Comparison of ENCODE assay signal across 17 cellular contexts in the genomic region with DNA sequence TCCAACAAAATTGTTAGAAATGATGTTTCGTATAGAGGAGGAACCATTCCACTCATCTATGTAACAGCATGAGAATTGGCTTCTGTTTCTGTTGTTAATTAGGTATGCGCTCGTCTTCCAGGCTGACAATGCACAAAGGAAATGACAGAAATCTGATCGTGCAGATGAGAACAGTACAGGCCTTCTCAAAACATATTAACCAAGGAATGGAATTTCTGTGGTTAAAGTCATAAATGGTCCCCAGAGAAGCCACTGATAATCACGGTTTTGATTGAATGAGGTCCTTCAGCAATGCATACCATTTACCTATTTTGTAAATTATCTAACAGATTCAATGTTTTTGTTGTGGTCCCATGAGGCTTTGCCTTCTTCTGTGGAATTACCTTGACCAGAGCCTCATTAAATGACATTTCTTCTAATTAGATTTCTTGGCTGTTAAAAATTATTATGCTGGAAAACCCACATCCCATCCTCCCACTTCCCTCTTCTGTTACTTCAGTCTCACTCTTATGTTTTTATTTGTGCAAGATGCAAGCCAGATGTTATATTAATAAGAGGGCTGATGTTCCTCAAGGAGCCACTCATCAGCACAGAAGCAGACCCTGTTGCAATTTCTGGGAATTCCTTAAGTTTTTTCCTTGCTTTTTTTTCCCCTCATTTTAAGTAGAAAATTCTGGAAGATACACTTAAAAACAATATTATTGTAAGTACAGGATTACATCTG.
DNase-seq lines count a peak whose midpoint lies in the region; ATAC-seq and TF ChIP-seq lines count a peak whose summit lies in the region.
"Had no signal": no experiment of that assay in that cellular context is flagged by ENCODE, and none has a peak within 500 bp of the region (broad histone marks: within the 10 kb centered on the region; RNA-seq: fewer than 3 reads in every experiment).

No MANE protein-coding gene starts in this region.

- H3K36me3 Mint-ChIP-seq in CD8-positive, alpha-beta memory T cell = no peaks in the 10 kb centered on the region
- no peaks in the 10 kb centered on the region for H3K36me3 Mint-ChIP-seq in GM23338 (ENCODE audit: low read depth)

- no peak overlapping the region for H3K9ac ChIP-seq in mammary epithelial cell (ENCODE audit: insufficient read depth, low read length)

- H3K4me2 ChIP-seq in mammary epithelial cell (ENCODE audit: insufficient read depth, low read depth, low read length) (peak overlapping the region; percentile 56), GM23338 (no peak overlapping the region)
- H3K4me2 ChIP-seq: A549 had no signal

- dilution Hi-C loops in mammary epithelial cell (cut with HindIII; ENCODE audit: low sequenced_read_pairs) = no loop called here

- TF ChIP-seq POLR2A in breast epithelium (IDR thresholded peaks at IDR 0.05) = no peak

- no peaks in the 10 kb centered on the region for H3F3A ChIP-seq in GM23338 (replicated peaks; ENCODE audit: low read depth)

- no peaks in the 10 kb centered on the region for H4K20me1 ChIP-seq in mammary epithelial cell (ENCODE audit: insufficient read depth, low read length)
- no peaks in the 10 kb centered on the region for H4K20me1 ChIP-seq in GM23338 (replicated peaks; ENCODE audit: insufficient read depth)

- H3K36me3 ChIP-seq in mammary epithelial cell (ENCODE audit: insufficient read depth, low read length) (no peaks in the 10 kb centered on the region), breast epithelium (no peaks in the 10 kb centered on the region), GM23338 (ENCODE audit: insufficient read depth) (no peaks in the 10 kb centered on the region)
- no peaks in the 10 kb centered on the region for H3K36me3 ChIP-seq in CD8-positive, alpha-beta memory T cell (ENCODE audit: insufficient read depth, low read length)
- H3K36me3 ChIP-seq: left ventricle myocardium inferior had no signal

- DNase-seq in mammary epithelial cell (peak; percentile 6), breast epithelium (ENCODE audit: low spot score in 2 of 2) (no peak), RPMI7951 (ENCODE audit: low read depth) (peak; percentile 75), fibroblast of villous mesenchyme (ENCODE audit: low read depth) (peak; percentile 77), GM23338 (ENCODE audit: low spot score) (no peak)
- DNase-seq in CD8-positive, alpha-beta memory T cell = no peak
- no peak for DNase-seq in stimulated activated naive CD4-positive, alpha-beta T cell (lab: John Stamatoyannopoulos, UW)
- DNase-seq: activated CD4-positive, alpha-beta memory T cell treated with anti-CD3 and anti-CD28 coated beads, Interleukin-2, amount 10 ng/mL, durations not matched to agents 7 days and 5 days; amniotic stem cell; H7; left ventricle myocardium inferior; NCI-H1092; NCI-H446; stimulated activated CD4-positive, alpha-beta T cell treated with anti-CD3 and anti-CD28 coated beads, Interleukin-15, amount 100 ng/mL, for 24 hours; substantia nigra had no signal

- ATAC-seq in HG03378 (IDR thresholded peaks at IDR 0.05; ENCODE audit: unreplicated experiment) (no peak), GM23338 (no peak)
- ATAC-seq: A549 had no signal

- H3K27me3 ChIP-seq in mammary epithelial cell (ENCODE audit: insufficient read depth, low read length) = no peaks in the 10 kb centered on the region
- H3K27me3 ChIP-seq in breast epithelium = no peaks in the 10 kb centered on the region
- H3K27me3 ChIP-seq in CD8-positive, alpha-beta memory T cell (ENCODE audit: insufficient read depth, low read length, poor library complexity, severe bottlenecking) = no peaks in the 10 kb centered on the region
- no peaks in the 10 kb centered on the region for H3K27me3 ChIP-seq in GM23338 (ENCODE audit: insufficient read depth)

- H3K4me1 ChIP-seq in mammary epithelial cell (ENCODE audit: insufficient read depth, low read length) = no peaks in the 10 kb centered on the region
- H3K4me1 ChIP-seq in breast epithelium = no peaks in the 10 kb centered on the region
- H3K4me1 ChIP-seq in CD8-positive, alpha-beta memory T cell (ENCODE audit: insufficient read depth, low read length) = no peaks in the 10 kb centered on the region
- H3K4me1 ChIP-seq in GM23338 (ENCODE audit: insufficient read depth) = no peaks in the 10 kb centered on the region
- H3K4me1 ChIP-seq: A549, left ventricle myocardium inferior had no signal

- BruUV-seq in mammary epithelial cell (replicated peaks; lab: Mats Ljungman, UMichigan) = no TSS peak

- no peaks in the 10 kb centered on the region for H3K79me2 ChIP-seq in mammary epithelial cell (ENCODE audit: insufficient read depth, low read length)
- H3K79me2 ChIP-seq in GM23338 (replicated peaks; ENCODE audit: insufficient read depth) = no peaks in the 10 kb centered on the region

- H2AFZ ChIP-seq in mammary epithelial cell (ENCODE audit: low read depth, low read length) = peak overlapping the region; percentile 27
- H2AFZ ChIP-seq in GM23338 = no peak overlapping the region

- intact Hi-C loops in mammary epithelial cell (cut with micrococcal nuclease) = no loop called here
- intact Hi-C loops in breast epithelium (cut with DNase I; ENCODE audit: low total_unique reads) = no loop called here

- CTCF ChIA-PET in mammary epithelial cell (lab: Charles Lee; ENCODE audit: low non-redundant PET) = no interaction called here
- CTCF ChIA-PET in CD8-positive, alpha-beta memory T cell (lab: Charles Lee) = no interaction called here

- TF ChIP-seq CTCF in mammary epithelial cell (conservative IDR thresholded peaks at IDR 0.05 in 1 of 2, IDR thresholded peaks at IDR 0.05 in 1 of 2; ENCODE audit: extremely low read depth in 1 of 2, insufficient read depth in 1 of 2, low read depth in 1 of 2, low read length in 2 of 2) (no peak), breast epithelium (IDR thresholded peaks at IDR 0.05) (no peak), fibroblast of villous mesenchyme (IDR thresholded peaks at IDR 0.05; ENCODE audit: insufficient read depth, low read depth, low read length) (no peak), GM23338 (conservative IDR thresholded peaks at IDR 0.05; ENCODE audit: low read depth in 2 of 2) (no peak)

- H3K27ac Mint-ChIP-seq in CD8-positive, alpha-beta memory T cell = no peak overlapping the region
- H3K27ac Mint-ChIP-seq in GM23338 = no peak overlapping the region
- H3K27ac Mint-ChIP-seq: activated CD4-positive, alpha-beta memory T cell treated with anti-CD3 and anti-CD28 coated beads, Interleukin-2, amount 10 ng/mL, durations not matched to agents 7 days and 5 days had no signal

- H3K27me3 Mint-ChIP-seq in CD8-positive, alpha-beta memory T cell = no peaks in the 10 kb centered on the region
- H3K27me3 Mint-ChIP-seq in GM23338 (ENCODE audit: insufficient read depth, low read depth, poor library complexity) = peaks cover 6% of the 10 kb centered on the region
- H3K27me3 Mint-ChIP-seq: activated CD4-positive, alpha-beta memory T cell treated with anti-CD3 and anti-CD28 coated beads, Interleukin-2, amount 10 ng/mL, durations not matched to agents 7 days and 5 days had no signal

- H3K9me3 ChIP-seq in mammary epithelial cell (replicated peaks; ENCODE audit: insufficient read depth, low read length) (no peaks in the 10 kb centered on the region), breast epithelium (no peaks in the 10 kb centered on the region)
- H3K9me3 ChIP-seq in CD8-positive, alpha-beta memory T cell (ENCODE audit: low read length) = no peaks in the 10 kb centered on the region
- H3K9me3 ChIP-seq: A549 had no signal

- WGBS in mammary epithelial cell (ENCODE audit: low coverage, missing lambda C conversion rate) = 0% methylated on average over 5 of the region's 5 CpGs

- POLR2A ChIA-PET in CD8-positive, alpha-beta memory T cell (lab: Charles Lee) = no interaction called here

- H3K9me2 ChIP-seq in GM23338 (ENCODE audit: insufficient read depth) = peaks cover 5% of the 10 kb centered on the region; the same call in 1 of the 2 replicates

- H3K4me1 Mint-ChIP-seq in CD8-positive, alpha-beta memory T cell = no peaks in the 10 kb centered on the region
- H3K4me1 Mint-ChIP-seq in GM23338 = no peaks in the 10 kb centered on the region
- H3K4me1 Mint-ChIP-seq: activated CD4-positive, alpha-beta memory T cell treated with anti-CD3 and anti-CD28 coated beads, Interleukin-2, amount 10 ng/mL, durations not matched to agents 7 days and 5 days had no signal

- no peak overlapping the region for H3K4me3 Mint-ChIP-seq in CD8-positive, alpha-beta memory T cell
- H3K4me3 Mint-ChIP-seq in GM23338 = no peak overlapping the region
- H3K4me3 Mint-ChIP-seq: activated CD4-positive, alpha-beta memory T cell treated with anti-CD3 and anti-CD28 coated beads, Interleukin-2, amount 10 ng/mL, durations not matched to agents 7 days and 5 days had no signal

- no peak overlapping the region for H3K27ac ChIP-seq in mammary epithelial cell (ENCODE audit: insufficient read depth, low read depth, low read length)
- no peak overlapping the region for H3K27ac ChIP-seq in breast epithelium
- H3K27ac ChIP-seq in CD8-positive, alpha-beta memory T cell (ENCODE audit: low read depth, low read length) = no peak overlapping the region
- no peak overlapping the region for H3K27ac ChIP-seq in GM23338 (ENCODE audit: low read depth)
- H3K27ac ChIP-seq: A549, left ventricle myocardium inferior had no signal

- H3K4me3 ChIP-seq in mammary epithelial cell (replicated peaks in 1 of 3; ENCODE audit: insufficient read depth in 1 of 3, low read depth in 2 of 3, low read length in 3 of 3) (no peak overlapping the region), breast epithelium (no peak overlapping the region), fibroblast of villous mesenchyme (ENCODE audit: low read depth, low read length) (no peak overlapping the region), GM23338 (no peak overlapping the region)
- H3K4me3 ChIP-seq in CD8-positive, alpha-beta memory T cell (ENCODE audit: low read length) = no peak overlapping the region
- H3K4me3 ChIP-seq: A549, left ventricle myocardium inferior had no signal

- H3K9me3 Mint-ChIP-seq in CD8-positive, alpha-beta memory T cell = peaks cover 0 to 40% (median 12%) of the 10 kb centered on the region in 5 donors
- H3K9me3 Mint-ChIP-seq in GM23338 = no peaks in the 10 kb centered on the region; the same call in none of the 3 replicates

- in situ Hi-C loops in mammary epithelial cell (cut with MboI; ENCODE audit: low sequenced_read_pairs in 2 of 2) = no loop called here

TF ChIP-seq in GM23338, 12 proteins besides CTCF, POLR2A, EP300 and RAD21 (continues in another document):
- no peak for TF ChIP-seq EZH2 (IDR thresholded peaks at IDR 0.05; ENCODE audit: low read depth, unreplicated experiment)
- TF ChIP-seq STAT1 (IDR thresholded peaks at IDR 0.05; ENCODE audit: unreplicated experiment) = no peak
- TF ChIP-seq, protein P1, sequence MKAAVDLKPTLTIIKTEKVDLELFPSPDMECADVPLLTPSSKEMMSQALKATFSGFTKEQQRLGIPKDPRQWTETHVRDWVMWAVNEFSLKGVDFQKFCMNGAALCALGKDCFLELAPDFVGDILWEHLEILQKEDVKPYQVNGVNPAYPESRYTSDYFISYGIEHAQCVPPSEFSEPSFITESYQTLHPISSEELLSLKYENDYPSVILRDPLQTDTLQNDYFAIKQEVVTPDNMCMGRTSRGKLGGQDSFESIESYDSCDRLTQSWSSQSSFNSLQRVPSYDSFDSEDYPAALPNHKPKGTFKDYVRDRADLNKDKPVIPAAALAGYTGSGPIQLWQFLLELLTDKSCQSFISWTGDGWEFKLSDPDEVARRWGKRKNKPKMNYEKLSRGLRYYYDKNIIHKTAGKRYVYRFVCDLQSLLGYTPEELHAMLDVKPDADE (IDR thresholded peaks at IDR 0.05) = no peak
- TF ChIP-seq EZH2phosphoT487 (IDR thresholded peaks at IDR 0.05; ENCODE audit: unreplicated experiment) = no peak

Comparison
In these comparisons a context has a peak if more than half of its experiments do, and no peak if none do; other contexts are left out.
1. DNase-seq: peak in mammary epithelial cell (single experiment), RPMI7951 (single experiment) and fibroblast of villous mesenchyme (single experiment); none in breast epithelium (0 of 2), CD8-positive, alpha-beta memory T cell (0 of 5), GM23338 (single experiment) and stimulated activated naive CD4-positive, alpha-beta T cell (0 of 6).